In the genomic region with DNA sequence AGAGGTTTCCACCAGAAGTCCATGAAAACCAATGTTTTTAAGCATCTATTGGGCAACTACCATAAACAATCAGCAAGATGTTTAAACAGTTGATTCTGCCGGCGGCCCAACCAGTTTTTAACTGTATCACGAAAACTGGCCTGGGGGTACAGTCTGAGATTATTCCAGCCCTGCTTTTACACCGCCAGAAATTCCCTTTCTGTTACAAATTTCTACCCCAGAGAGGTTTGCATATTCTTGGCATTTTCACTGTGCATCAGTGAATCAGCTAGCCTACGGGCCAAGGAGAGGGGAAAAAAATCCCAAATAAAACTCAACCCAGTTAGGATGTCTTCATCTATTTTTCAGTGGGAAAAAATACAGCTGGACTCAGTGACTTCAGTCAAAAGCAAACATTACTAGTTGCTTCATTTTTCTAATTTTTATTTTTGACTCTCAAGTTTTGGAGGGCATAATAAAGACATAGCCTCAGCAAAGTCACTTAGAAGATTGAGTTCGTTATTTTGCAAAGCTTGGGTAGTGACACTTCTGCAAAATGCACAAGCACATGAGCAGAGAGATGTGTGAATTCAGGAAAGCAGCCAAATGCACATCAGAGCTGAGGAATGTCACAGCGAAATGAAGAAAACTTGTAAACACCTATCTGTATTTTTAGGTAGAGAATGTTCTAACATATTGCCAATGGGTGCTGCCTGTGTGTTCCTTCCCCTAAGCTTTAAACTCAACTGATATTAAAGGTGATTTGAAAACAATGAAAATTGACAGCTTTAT, we compare ENCODE assay signal across 15 cellular contexts.
DNase-seq lines count a peak whose midpoint lies in the region; ATAC-seq, FAIRE-seq and TF ChIP-seq lines count a peak whose summit lies in the region.
"Had no signal": no experiment of that assay in that cellular context is flagged by ENCODE, and none has a peak within 500 bp of the region (broad histone marks: within the 10 kb centered on the region; RNA-seq: fewer than 3 reads in every experiment).

No MANE protein-coding gene starts in this region.

- no peaks in the 10 kb centered on the region for H3K4me1 ChIP-seq in GM23248 (ENCODE audit: insufficient read depth)
- no peaks in the 10 kb centered on the region for H3K4me1 ChIP-seq in colonic mucosa
- H3K4me1 ChIP-seq in right atrium auricular region = peaks cover 0 to 17% of the 10 kb centered on the region in 2 donors
- peaks cover 0 to 15% (median 4%) of the 10 kb centered on the region in 4 donors for H3K4me1 ChIP-seq in stomach
- no peaks in the 10 kb centered on the region for H3K4me1 ChIP-seq in kidney (ENCODE audit: control insufficient read depth in 1 of 2, insufficient read depth in 1 of 2, low read depth in 1 of 2, low read length in 2 of 2)
- H3K4me1 ChIP-seq: SJCRH30, upper lobe of right lung had no signal

- no peak overlapping the region for H3K4me3 ChIP-seq in GM23248
- H3K4me3 ChIP-seq in colonic mucosa = no peak overlapping the region
- no peak overlapping the region for H3K4me3 ChIP-seq in right atrium auricular region
- H3K4me3 ChIP-seq in stomach = no peak overlapping the region
- H3K4me3 ChIP-seq in kidney (ENCODE audit: low read length in 2 of 2) = no peak overlapping the region
- H3K4me3 ChIP-seq: esophagus squamous epithelium, SJCRH30, upper lobe of right lung had no signal

- no peaks in the 10 kb centered on the region for H3F3A ChIP-seq in GM23248 (ENCODE audit: insufficient read depth)

- H4K20me1 ChIP-seq in GM23248 (ENCODE audit: insufficient read depth) = no peaks in the 10 kb centered on the region

- H3K27ac ChIP-seq in GM23248 (no peak overlapping the region), colonic mucosa (no peak overlapping the region), right atrium auricular region (peak overlapping the region; percentile 3 to 44), stomach (peak overlapping the region in 3 of 5 donors; percentile 40 to 56 (median 42)), kidney (ENCODE audit: low read depth in 2 of 2, low read length in 2 of 2) (no peak overlapping the region)
- H3K27ac ChIP-seq: SJCRH30, upper lobe of right lung had no signal

- in situ Hi-C loops in GM23248 (cut with MboI) = no loop called here

- no peaks in the 10 kb centered on the region for H3K79me2 ChIP-seq in GM23248 (ENCODE audit: insufficient read depth)

- H3K9me3 ChIP-seq in GM23248 (ENCODE audit: low read depth) (no peaks in the 10 kb centered on the region), colonic mucosa (no peaks in the 10 kb centered on the region), right atrium auricular region (no peaks in the 10 kb centered on the region), stomach (no peaks in the 10 kb centered on the region), kidney (ENCODE audit: control insufficient read depth in 1 of 2, low read length in 2 of 2) (no peaks in the 10 kb centered on the region)
- H3K9me3 ChIP-seq: esophagus squamous epithelium, SJCRH30, upper lobe of right lung had no signal

- no peaks in the 10 kb centered on the region for H3K36me3 ChIP-seq in GM23248 (ENCODE audit: low read depth)
- no peaks in the 10 kb centered on the region for H3K36me3 ChIP-seq in colonic mucosa
- H3K36me3 ChIP-seq in right atrium auricular region = no peaks in the 10 kb centered on the region
- H3K36me3 ChIP-seq in stomach = no peaks in the 10 kb centered on the region
- no peaks in the 10 kb centered on the region for H3K36me3 ChIP-seq in kidney (ENCODE audit: control insufficient read depth in 1 of 2, insufficient read depth in 2 of 2, low read length in 2 of 2)
- H3K36me3 ChIP-seq: esophagus squamous epithelium, SJCRH30, upper lobe of right lung had no signal

- ATAC-seq in HG02884 (IDR thresholded peaks at IDR 0.05; ENCODE audit: unreplicated experiment) = no peak
- ATAC-seq: activated CD4-positive, CD25-positive, alpha-beta regulatory T cell treated with anti-CD3 and anti-CD28 coated beads, Interleukin-2, amount 50 U/mL, for 24 hours had no signal

- H3K9ac ChIP-seq in GM23248 = no peak overlapping the region
- no peak overlapping the region for H3K9ac ChIP-seq in colonic mucosa (ENCODE audit: low read depth in 2 of 2, low read length in 2 of 2)
- H3K9ac ChIP-seq in kidney (ENCODE audit: low read length in 2 of 2) = no peak overlapping the region

- no peak for FAIRE-seq in kidney (lab: Jason Lieb, UNC)

- no peak overlapping the region for H3K4me2 ChIP-seq in GM23248 (ENCODE audit: unreplicated experiment)

- TF ChIP-seq CTCF in colonic mucosa (IDR thresholded peaks at IDR 0.05) (no peak), right atrium auricular region (IDR thresholded peaks at IDR 0.05) (no peak), stomach (IDR thresholded peaks at IDR 0.05) (no peak), kidney (IDR thresholded peaks at IDR 0.05; ENCODE audit: borderline replicate concordance, extremely low read depth, insufficient read depth) (no peak)

- no peak for TF ChIP-seq POLR2A in stomach (IDR thresholded peaks at IDR 0.05)

- no peaks in the 10 kb centered on the region for H3K27me3 ChIP-seq in GM23248 (replicated peaks; ENCODE audit: insufficient read depth)
- H3K27me3 ChIP-seq in colonic mucosa = no peaks in the 10 kb centered on the region
- no peaks in the 10 kb centered on the region for H3K27me3 ChIP-seq in right atrium auricular region
- H3K27me3 ChIP-seq in stomach = no peaks in the 10 kb centered on the region
- H3K27me3 ChIP-seq: esophagus squamous epithelium, SJCRH30, upper lobe of right lung had no signal

- intact Hi-C loops in colonic mucosa (cut with DNase I) (loop anchor here (5.0 to 10.0 kb wide), 3 partner anchors 321 to 624 kb away; no protein-coding TSS in a partner anchor), stomach (cut with DNase I; ENCODE audit: low total_unique reads) (no loop called here), kidney (cut with DNase I) (no loop called here)

- no peak for TF ChIP-seq EP300 in stomach (IDR thresholded peaks at IDR 0.05)

- DNase-seq in GM23248 (peak; percentile 2), colonic mucosa (peak; percentile 21), right atrium auricular region (ENCODE audit: low spot score) (no peak), stomach (no peak), kidney (no peak), EL (no peak)
- DNase-seq in activated T-cell treated with anti-CD3 and anti-CD28 coated beads, Interleukin-2, amount 50 U/mL, for 1 hour = no peak
- DNase-seq: activated CD8-positive, alpha-beta memory T cell treated with anti-CD3 and anti-CD28 coated beads for 24 hours; DMS153; esophagus squamous epithelium; stimulated activated CD4-positive, alpha-beta T cell treated with anti-CD3 and anti-CD28 coated beads, Interleukin-15, amount 100 ng/mL, for 24 hours; upper lobe of right lung had no signal

- H2AFZ ChIP-seq in GM23248 = no peak overlapping the region

- 18% methylated on average over 7 of the region's 7 CpGs for WGBS in GM23248 (ENCODE audit: low coverage in 1 of 2, low lambda C conversion rate in 2 of 2, missing lambda C conversion rate in 2 of 2), 2 experiments
- 57 to 79% (median 69%) methylated on average over 7 of the region's 7 CpGs for WGBS in stomach, 5 donors

- no peaks in the 10 kb centered on the region for H3K9me2 ChIP-seq in GM23248 (ENCODE audit: insufficient read depth)

Comparison
In these comparisons a context has a peak if more than half of its experiments do, and no peak if none do; other contexts are left out.
1. DNase-seq: peak in GM23248 (single experiment) and colonic mucosa (single experiment); none in right atrium auricular region (single experiment), stomach (single experiment), kidney (single experiment), activated T-cell treated with anti-CD3 and anti-CD28 coated beads, Interleukin-2, amount 50 U/mL, for 1 hour (single experiment) and EL (single experiment).
2. H3K27ac ChIP-seq: peak in right atrium auricular region (2 of 2) and stomach (3 of 5); none in GM23248 (single experiment), colonic mucosa (single experiment) and kidney (0 of 2).